8 cellular contexts compared by ENCODE assay signal in genomic region chr1:153627797-153628626, GRCh38. TPM values are rescaled to one million over a fixed set of nuclear protein-coding genes. Genes with fewer than 3 reads are reported as not detected.
DNase-seq lines count a peak whose midpoint lies in the region; ATAC-seq and TF ChIP-seq lines count a peak whose summit lies in the region.

Gene S100A1, plus strand, starts transcription at chr1:153628434. Its CDS starts 2,088 bp downstream, at chr1:153630522.

- H3K36me3 ChIP-seq in SK-N-MC (ENCODE audit: insufficient read depth, low read length) (no peaks in the 10 kb centered on the region), osteoblast (ENCODE audit: insufficient read depth, low read length) (peaks cover 30% of the 10 kb centered on the region)

- POLR2A ChIA-PET in T-cell (lab: Charles Lee): no interaction called here

- H3K4me1 ChIP-seq in osteoblast (ENCODE audit: insufficient read depth, low read length): peaks cover 41% of the 10 kb centered on the region

- TF ChIP-seq CTCF in osteoblast (IDR thresholded peaks at IDR 0.05; ENCODE audit: extremely low read depth, low read depth, low read length) (no peak), GM10266 (IDR thresholded peaks at IDR 0.05; ENCODE audit: control insufficient read depth, insufficient read depth, low read depth, missing control alignments) (no peak)

- H3K4me2 ChIP-seq in osteoblast (ENCODE audit: insufficient read depth, low read length): peak within 1 kb of the TSS; percentile 100

- H3K36me3 Mint-ChIP-seq in T-cell: no peaks in the 10 kb centered on the region

- peak in 12 of 14 donors; percentile 14 to 91 (median 63) for DNase-seq in C1 segment of cervical spinal cord (lab: John Stamatoyannopoulos, UW)
- no peak for DNase-seq in SK-N-MC (ENCODE audit: low read depth, low spot score)
- DNase-seq in globus pallidus (ENCODE audit: low spot score): peak; percentile 90
- DNase-seq in osteoblast (ENCODE audit: insufficient read length, low spot score, missing footprints): peak; percentile 72
- DNase-seq in GM10266 (ENCODE audit: extremely low spot score): no peak
- no peak for DNase-seq in activated naive CD4-positive, alpha-beta T cell treated with Interleukin-2 at 50 U/mL for 16 hours
- no peak for DNase-seq in T-cell

- peaks cover 5 to 11% (median 8%) of the 10 kb centered on the region in 3 donors for H3K4me1 Mint-ChIP-seq in T-cell

- H3K4me3 Mint-ChIP-seq in T-cell: peak within 1 kb of the TSS in 1 of 3 donors; percentile 30

- H2AFZ ChIP-seq in osteoblast (ENCODE audit: low read length): peak within 1 kb of the TSS; percentile 90

- no peak within 1 kb of the TSS for H3K27ac Mint-ChIP-seq in T-cell

- H3K9ac ChIP-seq in SK-N-MC (ENCODE audit: insufficient read length): peak within 1 kb of the TSS; percentile 8

- H3K9me3 Mint-ChIP-seq in T-cell: no peaks in the 10 kb centered on the region

- H4K20me1 ChIP-seq in osteoblast (ENCODE audit: insufficient read depth, low read length): no peaks in the 10 kb centered on the region

- ATAC-seq in T-cell (replicated peaks in 1 of 4): no peak
- ATAC-seq in HG02610 (IDR thresholded peaks at IDR 0.05; ENCODE audit: unreplicated experiment): no peak

- no peaks in the 10 kb centered on the region for H3K27me3 ChIP-seq in osteoblast (ENCODE audit: insufficient read depth, low read length)

- H3K27me3 Mint-ChIP-seq in T-cell: peaks cover 7 to 12% of the 10 kb centered on the region in 2 donors

- CTCF ChIA-PET in T-cell (lab: Charles Lee): interaction anchor here in 1 of 2 donors (0.5 kb wide), 1 partner anchor 129 kb away, joined by 3 read pairs; no protein-coding TSS in a partner anchor

- H3K27ac ChIP-seq in SK-N-MC (peak within 1 kb of the TSS; percentile 33; the same call in 1 of the 2 replicates), osteoblast (ENCODE audit: low read depth, low read length) (peak within 1 kb of the TSS; percentile 95)

- H3K9me3 ChIP-seq in SK-N-MC (ENCODE audit: low read depth, low read length) (no peaks in the 10 kb centered on the region), osteoblast (ENCODE audit: low read depth, low read length) (no peaks in the 10 kb centered on the region)

- H3K4me3 ChIP-seq in SK-N-MC (peak within 1 kb of the TSS; percentile 50), osteoblast (ENCODE audit: insufficient read depth, low read length) (peak within 1 kb of the TSS; percentile 91)

- peaks cover 36% of the 10 kb centered on the region for H3K79me2 ChIP-seq in osteoblast (ENCODE audit: insufficient read depth, low read length)

RNA-seq across cellular contexts. Expression of gene S100A1, which starts in this region (rescaled TPM):
- total RNA-seq in osteoblast (0.29 TPM in 1 of 2 replicates, not detected in the other), T-cell (not detected)

Comparison
In these comparisons a context has a peak if more than half of its experiments do, and no peak if none do; other contexts are left out.
1. Peak in DNase-seq, H3K4me3 ChIP-seq, H3K27ac ChIP-seq and H3K4me2 ChIP-seq in osteoblast; RNA of the gene not detected or under 1 TPM.
2. DNase-seq: peak in C1 segment of cervical spinal cord (12 of 14) and globus pallidus (single experiment); none in SK-N-MC (single experiment), GM10266 (single experiment), activated naive CD4-positive, alpha-beta T cell treated with Interleukin-2 at 50 U/mL for 16 hours (single experiment) and T-cell (0 of 34).